ENCODE assay signal across 19 cellular contexts in the genomic region with DNA sequence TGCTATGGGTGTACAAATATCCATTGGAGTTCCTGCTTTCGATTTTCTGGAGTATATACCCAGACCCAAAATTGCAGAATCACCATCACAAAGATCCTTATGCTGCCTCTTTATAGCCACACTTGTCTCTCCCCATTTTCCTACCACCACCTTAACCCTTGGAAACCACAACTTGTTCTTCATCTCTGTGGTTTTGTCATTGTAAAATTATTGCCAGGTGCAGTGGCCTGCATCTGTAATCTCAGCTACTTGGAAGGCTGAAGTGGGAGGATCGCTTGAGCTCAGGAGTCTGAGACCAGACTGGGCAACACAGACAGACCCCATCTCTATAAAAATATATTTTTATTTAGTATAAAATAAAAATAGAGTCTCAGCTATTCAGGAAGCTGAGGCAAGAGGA.
DNase-seq lines count a peak whose midpoint lies in the region; ATAC-seq and TF ChIP-seq lines count a peak whose summit lies in the region.
"Had no signal": no experiment of that assay in that cellular context is flagged by ENCODE, and none has a peak within 500 bp of the region (broad histone marks: within the 10 kb centered on the region; RNA-seq: fewer than 3 reads in every experiment).

No MANE protein-coding gene starts in this region.

- H2AFZ ChIP-seq in MM.1S (ENCODE audit: low read length), result 0 out of 2 replicates have a peak overlapping the region, but pooled peaks have one; percentile 1

- H3K27me3 Mint-ChIP-seq in memory B cell, result peaks cover 6% of the 10 kb centered on the region
- H3K27me3 Mint-ChIP-seq in stimulated activated memory B cell treated with anti-CD40 and anti-IgM and Interleukin-4, amounts not matched to agents 10 μg/mL and 1 μg/mL and 100 μg/mL, for 72 hours, result no peaks in the 10 kb centered on the region

- H3K4me3 ChIP-seq in BLaER1 treated with 17β-estradiol and CSF1 and Interleukin-3, amounts not matched to agents 10 nM and 100 nM, result no peak overlapping the region
- no peak overlapping the region; the same call in 1 of the 2 replicates for H3K4me3 ChIP-seq in MM.1S (ENCODE audit: low read length)
- H3K4me3 ChIP-seq: K562, SJCRH30 had no signal

- DNase-seq in MM.1S, result peak; percentile 55
- DNase-seq in RPMI8226, result peak; percentile 12
- DNase-seq in memory B cell (ENCODE audit: low spot score in 2 of 2), result no peak
- DNase-seq in retina, result no peak
- DNase-seq: Calu3; CD8-positive, alpha-beta T cell; DMS153; GDM1; NCI-H1694; NCI-H2081; NCI-H2171; NCI-H345; NCI-H524 treated with DMSO at 0.1 percent for 48 hours; NCI-H82; SJCRH30 had no signal

- H3K79me2 ChIP-seq in MM.1S (ENCODE audit: low read length), result no peaks in the 10 kb centered on the region

- peaks cover 7% of the 10 kb centered on the region for H3K4me1 Mint-ChIP-seq in memory B cell
- H3K4me1 Mint-ChIP-seq in stimulated activated memory B cell treated with anti-CD40 and anti-IgM and Interleukin-4, amounts not matched to agents 10 μg/mL and 1 μg/mL and 100 μg/mL, for 72 hours, result peaks cover 17% of the 10 kb centered on the region

- H3K36me3 ChIP-seq in BLaER1 treated with 17β-estradiol and CSF1 and Interleukin-3, amounts not matched to agents 10 nM and 100 nM, result no peaks in the 10 kb centered on the region
- no peaks in the 10 kb centered on the region for H3K36me3 ChIP-seq in MM.1S (replicated peaks; ENCODE audit: insufficient read depth, low read length)
- H3K36me3 ChIP-seq: SJCRH30 had no signal

- TF ChIP-seq CTCF in MM.1S (IDR thresholded peaks at IDR 0.05; ENCODE audit: low read length), result no peak

- no peaks in the 10 kb centered on the region for H3K27me3 ChIP-seq in BLaER1 treated with 17β-estradiol and CSF1 and Interleukin-3, amounts not matched to agents 10 nM and 100 nM
- no peaks in the 10 kb centered on the region for H3K27me3 ChIP-seq in MM.1S (replicated peaks; ENCODE audit: insufficient read depth, low read length)
- H3K27me3 ChIP-seq: SJCRH30 had no signal

- H3K9ac ChIP-seq in BLaER1 treated with 17β-estradiol and CSF1 and Interleukin-3, amounts not matched to agents 10 nM and 100 nM, result peak overlapping the region in 3 of 11 experiments; percentile 78 to 83 (median 80); a peak in 3 of 22 replicates
- no peak overlapping the region for H3K9ac ChIP-seq in MM.1S (ENCODE audit: low read length)

- H3K9me3 ChIP-seq in BLaER1 treated with 17β-estradiol and CSF1 and Interleukin-3, amounts not matched to agents 10 nM and 100 nM (replicated peaks in 1 of 11), result peaks cover 4 to 41% (median 24%) of the 10 kb centered on the region in 11 experiments; a peak in 19 of 22 replicates
- H3K9me3 ChIP-seq in MM.1S (replicated peaks; ENCODE audit: insufficient read depth, low read length), result no peaks in the 10 kb centered on the region
- H3K9me3 ChIP-seq: SJCRH30 had no signal

- peaks cover 5% of the 10 kb centered on the region for H3K9me3 Mint-ChIP-seq in memory B cell
- peaks cover 8% of the 10 kb centered on the region for H3K9me3 Mint-ChIP-seq in stimulated activated memory B cell treated with anti-CD40 and anti-IgM and Interleukin-4, amounts not matched to agents 10 μg/mL and 1 μg/mL and 100 μg/mL, for 72 hours

- H4K20me1 ChIP-seq in BLaER1 treated with 17β-estradiol and CSF1 and Interleukin-3, amounts not matched to agents 10 nM and 100 nM, result no peaks in the 10 kb centered on the region
- H4K20me1 ChIP-seq in MM.1S (ENCODE audit: insufficient read depth, low read length), result no peaks in the 10 kb centered on the region

- peaks cover 57 to 74% (median 66%) of the 10 kb centered on the region in 10 experiments for H3K4me1 ChIP-seq in BLaER1 treated with 17β-estradiol and CSF1 and Interleukin-3, amounts not matched to agents 10 nM and 100 nM
- peaks cover 30% of the 10 kb centered on the region for H3K4me1 ChIP-seq in MM.1S (ENCODE audit: low read length)

- peak overlapping the region; percentile 24 for H3K27ac Mint-ChIP-seq in memory B cell
- no peak overlapping the region for H3K27ac Mint-ChIP-seq in stimulated activated memory B cell treated with anti-CD40 and anti-IgM and Interleukin-4, amounts not matched to agents 10 μg/mL and 1 μg/mL and 100 μg/mL, for 72 hours
- H3K27ac Mint-ChIP-seq: CD8-positive, alpha-beta T cell had no signal

- H3K4me3 Mint-ChIP-seq in memory B cell, result no peak overlapping the region
- H3K4me3 Mint-ChIP-seq in stimulated activated memory B cell treated with anti-CD40 and anti-IgM and Interleukin-4, amounts not matched to agents 10 μg/mL and 1 μg/mL and 100 μg/mL, for 72 hours, result no peak overlapping the region
- H3K4me3 Mint-ChIP-seq: CD8-positive, alpha-beta T cell had no signal

- peaks cover 1% of the 10 kb centered on the region for H3K36me3 Mint-ChIP-seq in memory B cell
- no peaks in the 10 kb centered on the region for H3K36me3 Mint-ChIP-seq in stimulated activated memory B cell treated with anti-CD40 and anti-IgM and Interleukin-4, amounts not matched to agents 10 μg/mL and 1 μg/mL and 100 μg/mL, for 72 hours
- H3K36me3 Mint-ChIP-seq: CD8-positive, alpha-beta T cell had no signal

- H3K4me2 ChIP-seq in BLaER1 treated with 17β-estradiol and CSF1 and Interleukin-3, amounts not matched to agents 10 nM and 100 nM, result peak overlapping the region; percentile 72 to 88 (median 85)
- H3K4me2 ChIP-seq in MM.1S (ENCODE audit: low read depth, low read length), result peak overlapping the region; percentile 24; the same call in 1 of the 2 replicates

- ATAC-seq in memory B cell (ENCODE audit: low read depth) (no peak), HG03520 (IDR thresholded peaks at IDR 0.05; ENCODE audit: unreplicated experiment) (no peak)
- no peak for ATAC-seq in stimulated activated memory B cell treated with anti-CD40 and anti-IgM and Interleukin-4, amounts not matched to agents 10 μg/mL and 1 μg/mL and 100 μg/mL, for 72 hours
- ATAC-seq: CD8-positive, alpha-beta T cell; K562 had no signal

- H3K9me2 ChIP-seq in MM.1S (replicated peaks; ENCODE audit: insufficient read depth, low read length), result no peaks in the 10 kb centered on the region

- H3K27ac ChIP-seq in BLaER1 treated with 17β-estradiol and CSF1 and Interleukin-3, amounts not matched to agents 10 nM and 100 nM, result peak overlapping the region in 9 of 11 experiments; percentile 87 to 97 (median 93); a peak in 16 of 22 replicates
- H3K27ac ChIP-seq in MM.1S (ENCODE audit: low read length), result peak overlapping the region; percentile 25; the same call in 1 of the 2 replicates
- H3K27ac ChIP-seq: SJCRH30 had no signal

- peaks cover 23% of the 10 kb centered on the region for H3F3A ChIP-seq in MM.1S (ENCODE audit: insufficient read depth, low read length)

Comparison
In these comparisons a context has a peak if more than half of its experiments do, and no peak if none do; other contexts are left out.
1. DNase-seq: peak in MM.1S (single experiment) and RPMI8226 (single experiment); none in memory B cell (0 of 2) and retina (single experiment).